16 cellular contexts compared by ENCODE assay signal in genomic region chr3:150090877-150091276, GRCh38.
"Had no signal": no experiment of that assay in that cellular context is flagged by ENCODE, and none has a peak within 500 bp of the region (broad histone marks: within the 10 kb centered on the region; RNA-seq: fewer than 3 reads in every experiment).

No MANE protein-coding gene starts in this region.

- H3K4me1 Mint-ChIP-seq: activated CD4-positive, alpha-beta T cell treated with anti-CD3 and anti-CD28 coated beads, Interleukin-2, amount 10 ng/mL, durations not matched to agents 24 days and 14 days; activated T-helper 17 cell treated with anti-CD3 and anti-CD28 coated beads, Interleukin-2, amount 50 U/mL, for 72 hours; brain had no signal

- ATAC-seq: activated CD8-positive, alpha-beta T cell treated with anti-CD3 and anti-CD28 coated beads for 36 hours; activated T-helper 17 cell treated with anti-CD3 and anti-CD28 coated beads, Interleukin-2, amount 50 U/mL, for 72 hours; gastroesophageal sphincter; left ventricle myocardium superior had no signal

- H3K36me3 ChIP-seq: gastroesophageal sphincter, tibial nerve, vagina had no signal

- H3K36me3 Mint-ChIP-seq: brain had no signal

- H3K4me1 ChIP-seq: gastroesophageal sphincter, tibial nerve, vagina had no signal

- H3K4me3 Mint-ChIP-seq: activated CD4-positive, alpha-beta T cell treated with anti-CD3 and anti-CD28 coated beads, Interleukin-2, amount 10 ng/mL, durations not matched to agents 24 days and 14 days; activated CD8-positive, alpha-beta T cell treated with anti-CD3 and anti-CD28 coated beads for 36 hours; activated naive CD4-positive, alpha-beta T cell treated with anti-CD3 and anti-CD28 coated beads for 36 hours; activated T-helper 17 cell treated with anti-CD3 and anti-CD28 coated beads, Interleukin-2, amount 50 U/mL, for 72 hours; brain; stimulated activated naive CD8-positive, alpha-beta T cell treated with anti-CD3 and anti-CD28 coated beads, Interleukin-15, Interleukin-2, amounts not matched to agents 100 ng/mL and 50 ng/mL, for 24 hours had no signal

- DNase-seq: activated CD4-positive, alpha-beta T cell treated with anti-CD3 and anti-CD28 coated beads, Interleukin-2, amount 10 ng/mL, durations not matched to agents 24 days and 14 days; activated CD8-positive, alpha-beta T cell treated with anti-CD3 and anti-CD28 coated beads for 36 hours; activated naive CD4-positive, alpha-beta T cell treated with anti-CD3 and anti-CD28 coated beads for 36 hours; activated T-cell treated with anti-CD3 and anti-CD28 coated beads, Interleukin-2, amount 50 U/mL, for 1 hour; anterior cingulate cortex; caudate nucleus; left ventricle myocardium superior; stimulated activated CD4-positive, alpha-beta T cell treated with anti-CD3 and anti-CD28 coated beads, Interleukin-12 subunit alpha, Interleukin-12 subunit beta, amount 100 ng/mL, for 4 hours; stimulated activated CD4-positive, alpha-beta T cell treated with anti-CD3 and anti-CD28 coated beads, Interleukin-2, amount 100 ng/mL, for 24 hours; T1000 had no signal

- H3K27me3 Mint-ChIP-seq: brain had no signal

- H3K27ac Mint-ChIP-seq: activated CD4-positive, alpha-beta T cell treated with anti-CD3 and anti-CD28 coated beads, Interleukin-2, amount 10 ng/mL, durations not matched to agents 24 days and 14 days; activated CD8-positive, alpha-beta T cell treated with anti-CD3 and anti-CD28 coated beads for 36 hours; activated naive CD4-positive, alpha-beta T cell treated with anti-CD3 and anti-CD28 coated beads for 36 hours; activated T-helper 17 cell treated with anti-CD3 and anti-CD28 coated beads, Interleukin-2, amount 50 U/mL, for 72 hours; stimulated activated naive CD8-positive, alpha-beta T cell treated with anti-CD3 and anti-CD28 coated beads, Interleukin-15, Interleukin-2, amounts not matched to agents 100 ng/mL and 50 ng/mL, for 24 hours had no signal

- H3K27ac ChIP-seq: gastroesophageal sphincter, tibial nerve, vagina had no signal

- H3K27me3 ChIP-seq: gastroesophageal sphincter, tibial nerve, vagina had no signal

- H3K9me3 ChIP-seq: gastroesophageal sphincter, tibial nerve, vagina had no signal

- H3K9me3 Mint-ChIP-seq: activated CD4-positive, alpha-beta T cell treated with anti-CD3 and anti-CD28 coated beads, Interleukin-2, amount 10 ng/mL, durations not matched to agents 24 days and 14 days; activated CD8-positive, alpha-beta T cell treated with anti-CD3 and anti-CD28 coated beads for 36 hours; activated naive CD4-positive, alpha-beta T cell treated with anti-CD3 and anti-CD28 coated beads for 36 hours; activated T-helper 17 cell treated with anti-CD3 and anti-CD28 coated beads, Interleukin-2, amount 50 U/mL, for 72 hours; stimulated activated naive CD8-positive, alpha-beta T cell treated with anti-CD3 and anti-CD28 coated beads, Interleukin-15, Interleukin-2, amounts not matched to agents 100 ng/mL and 50 ng/mL, for 24 hours had no signal

- H3K4me3 ChIP-seq: gastroesophageal sphincter, tibial nerve, vagina had no signal
